Comparison of ENCODE assay signal across 8 cellular contexts in the genomic region with DNA sequence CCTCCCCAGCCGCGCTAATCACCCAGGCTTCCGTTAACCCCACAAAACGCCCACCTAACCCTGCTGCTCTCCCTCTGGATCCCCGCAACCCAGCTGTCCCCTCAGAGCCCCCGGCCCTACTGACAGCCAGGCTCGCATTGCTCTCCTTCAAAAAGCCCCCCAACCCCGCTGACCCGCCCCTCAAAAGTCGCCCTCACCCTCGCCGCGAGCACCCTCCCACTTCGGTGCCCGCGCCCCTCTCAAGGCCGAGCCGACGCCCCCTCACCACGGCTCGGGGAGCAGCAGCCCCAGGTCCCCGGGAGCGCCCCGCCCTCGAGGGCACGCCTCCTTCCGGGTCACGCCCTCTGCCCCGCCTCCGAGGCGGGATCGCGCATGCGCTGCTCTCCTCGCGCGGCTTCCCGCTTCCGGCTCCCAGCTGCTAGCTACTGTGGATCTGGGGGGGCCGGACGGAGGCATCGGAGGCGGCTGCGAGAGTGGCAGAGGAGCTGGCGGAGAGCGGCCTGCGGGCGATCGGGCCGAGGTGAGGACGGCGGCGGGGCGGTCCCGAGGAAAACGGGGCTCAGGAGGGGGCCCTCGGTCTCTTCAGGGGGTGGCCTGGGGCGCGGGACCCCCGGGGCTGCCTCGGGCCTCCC. TPM values are rescaled to one million over a fixed set of nuclear protein-coding genes. Genes with fewer than 3 reads are reported as not detected.
A peak's percentile ranks its signal among the peaks of the same experiment; 100 is the strongest.
DNase-seq lines count a peak whose midpoint lies in the region; ATAC-seq and TF ChIP-seq lines count a peak whose summit lies in the region.

No MANE protein-coding gene starts in this region.

- intact Hi-C loops in PC-3 (cut with micrococcal nuclease): loop anchor here (5.0 to 10.0 kb wide), 2 partner anchors 43 to 110 kb away; no protein-coding TSS in a partner anchor
- intact Hi-C loops in esophagus muscularis mucosa (cut with DNase I): loop anchor here (5.0 kb wide), 1 partner anchor 122 kb away; a partner anchor contains a TSS

- TF ChIP-seq CTCF in PC-3 (conservative IDR thresholded peaks at IDR 0.05; ENCODE audit: low read depth, low read length): 0 out of 2 replicates have a peak, but pooled peaks have one; percentile 18
- TF ChIP-seq CTCF in esophagus muscularis mucosa (IDR thresholded peaks at IDR 0.05): peak in 1 of 3 experiments; percentile 8

- H3K36me3 ChIP-seq in PC-3 (ENCODE audit: low read depth, low read length): no peaks in the 10 kb centered on the region
- H3K36me3 ChIP-seq in esophagus muscularis mucosa: peaks cover 0 to 5% (median 2%) of the 10 kb centered on the region in 4 donors
- H3K36me3 ChIP-seq in muscle layer of duodenum (ENCODE audit: control insufficient read depth in 1 of 2, insufficient read depth in 2 of 2, low read length in 2 of 2): no peaks in the 10 kb centered on the region

- H3F3A ChIP-seq in PC-3 (ENCODE audit: low read length, unreplicated experiment): peaks cover 9% of the 10 kb centered on the region

- 2% methylated on average over 19 of the region's 61 CpGs for WGBS in esophagus muscularis mucosa

- H4K20me1 ChIP-seq in PC-3 (ENCODE audit: low read length): peaks cover 10% of the 10 kb centered on the region; the same call in 1 of the 2 replicates

- H3K27me3 Mint-ChIP-seq in activated T-cell treated with anti-CD3 and anti-CD28 coated beads, Interleukin-2, amount 50 U/mL, for 72 hours (ENCODE audit: low read depth): no peaks in the 10 kb centered on the region

- peak overlapping the region; percentile 96 for H3K27ac Mint-ChIP-seq in activated T-cell treated with anti-CD3 and anti-CD28 coated beads, Interleukin-2, amount 50 U/mL, for 72 hours

- no peak for TF ChIP-seq EP300 in esophagus muscularis mucosa (IDR thresholded peaks at IDR 0.05)

- H3K4me1 ChIP-seq in PC-3 (ENCODE audit: insufficient read depth, low read length) (peaks cover 54% of the 10 kb centered on the region), esophagus muscularis mucosa (peaks cover 13 to 45% (median 41%) of the 10 kb centered on the region in 4 donors), muscle layer of duodenum (ENCODE audit: control insufficient read depth in 1 of 2, insufficient read depth in 2 of 2, low read length in 2 of 2) (peaks cover 4 to 38% of the 10 kb centered on the region in 2 donors)

- DNase-seq in Caki2 (ENCODE audit: low read depth) (peak; percentile 72), PC-3 (peak; percentile 96), esophagus muscularis mucosa (ENCODE audit: extremely low spot score) (peak; percentile 94)
- DNase-seq in Jurkat, Clone E6-1 (ENCODE audit: low read depth, low spot score): peak; percentile 82
- peak; percentile 90 to 98 for DNase-seq in activated T-cell treated with anti-CD3 and anti-CD28 coated beads, Interleukin-2, amount 50 U/mL, for 72 hours
- peak; percentile 94 for DNase-seq in stimulated activated CD8-positive, alpha-beta memory T cell treated with anti-CD3 and anti-CD28 coated beads, Interleukin-4, amount 100 ng/mL, for 48 hours

- CTCF ChIA-PET in PC-3 (lab: Charles Lee): no interaction called here

- H3K9me3 ChIP-seq in PC-3 (ENCODE audit: low read length) (no peaks in the 10 kb centered on the region), esophagus muscularis mucosa (no peaks in the 10 kb centered on the region), muscle layer of duodenum (ENCODE audit: control insufficient read depth in 1 of 2, low read length in 2 of 2) (no peaks in the 10 kb centered on the region)

- H3K4me3 Mint-ChIP-seq in activated T-cell treated with anti-CD3 and anti-CD28 coated beads, Interleukin-2, amount 50 U/mL, for 72 hours: peak overlapping the region; percentile 92 to 97

- TF ChIP-seq POLR2A in esophagus muscularis mucosa (IDR thresholded peaks at IDR 0.05; ENCODE audit: low read depth): no peak

- H3K4me1 Mint-ChIP-seq in activated T-cell treated with anti-CD3 and anti-CD28 coated beads, Interleukin-2, amount 50 U/mL, for 72 hours (ENCODE audit: low read depth): peaks cover 40% of the 10 kb centered on the region

- no peaks in the 10 kb centered on the region for H3K9me3 Mint-ChIP-seq in activated T-cell treated with anti-CD3 and anti-CD28 coated beads, Interleukin-2, amount 50 U/mL, for 72 hours

- ATAC-seq in GM21526 (IDR thresholded peaks at IDR 0.05; ENCODE audit: low FRiP score, unreplicated experiment) (peak; percentile 54), PC-3 (peak; percentile 35)
- ATAC-seq in activated T-cell treated with anti-CD3 and anti-CD28 coated beads, Interleukin-2, amount 50 U/mL, for 72 hours (replicated peaks in 1 of 2): peak; percentile 91 to 95

- in situ Hi-C loops in Caki2 (cut with HindIII; ENCODE audit: low pct_unique_long_range_greater_than_20kb, low sequenced_read_pairs): no loop called here

- H3K36me3 Mint-ChIP-seq in activated T-cell treated with anti-CD3 and anti-CD28 coated beads, Interleukin-2, amount 50 U/mL, for 72 hours (ENCODE audit: insufficient read depth in 2 of 2): peaks cover 0 to 3% of the 10 kb centered on the region in 2 donors

- peak overlapping the region; percentile 99 for H3K4me2 ChIP-seq in PC-3 (ENCODE audit: low read length)

- BruUV-seq in PC-3 (replicated peaks; lab: Mats Ljungman, UMichigan): no TSS peak

- H3K27me3 ChIP-seq in PC-3 (ENCODE audit: low read length) (no peaks in the 10 kb centered on the region), esophagus muscularis mucosa (no peaks in the 10 kb centered on the region), muscle layer of duodenum (ENCODE audit: low read depth, low read length) (no peaks in the 10 kb centered on the region)

- no peaks in the 10 kb centered on the region for H3K9me2 ChIP-seq in PC-3 (replicated peaks; ENCODE audit: low read length)

- peak overlapping the region; percentile 92 for H3K9ac ChIP-seq in PC-3 (ENCODE audit: low read length)

- H3K27ac ChIP-seq in PC-3 (ENCODE audit: low read length) (peak overlapping the region; percentile 13), esophagus muscularis mucosa (replicated peaks in 1 of 4) (peak overlapping the region; percentile 76 to 88 (median 82)), muscle layer of duodenum (ENCODE audit: low read length) (peak overlapping the region; percentile 31)

- peak overlapping the region; percentile 74 for H2AFZ ChIP-seq in PC-3 (ENCODE audit: low read length)

- peaks cover 56% of the 10 kb centered on the region for H3K79me2 ChIP-seq in PC-3 (ENCODE audit: low read length)

- H3K4me3 ChIP-seq in Jurkat, Clone E6-1 (ENCODE audit: low read length): peak overlapping the region; percentile 82
- H3K4me3 ChIP-seq in PC-3 (ENCODE audit: low read length): peak overlapping the region; percentile 84
- H3K4me3 ChIP-seq in esophagus muscularis mucosa: peak overlapping the region; percentile 73 to 100 (median 94)
- peak overlapping the region; percentile 82 to 95 for H3K4me3 ChIP-seq in muscle layer of duodenum (ENCODE audit: low read depth in 1 of 2, low read length in 2 of 2)

- POLR2A ChIA-PET in PC-3 (lab: Charles Lee; ENCODE audit: unreplicated experiment): interaction anchor here (0.6 to 0.7 kb wide), 2 partner anchors 260 to 525 kb away, joined by 4 to 7 read pairs; no protein-coding TSS in a partner anchor

RNA-seq across cellular contexts. Expression of a gene that starts 46.1 kb away (rescaled TPM):
- 14.7 and 28.1 TPM in 2 replicates for total RNA-seq in Caki2 (2014; rRNA removed; shearing (Covaris generic); ENCODE audit: low replicate concordance)
- polyA plus RNA-seq in Jurkat, Clone E6-1 (2012; ENCODE audit: insufficient read depth, insufficient read length): 21.6 TPM
- 65.1 and 66.8 TPM in 2 replicates for total RNA-seq in PC-3 (2014; rRNA removed)
- total RNA-seq in activated T-cell treated with anti-CD3 and anti-CD28 coated beads, Interleukin-2, amount 50 U/mL, for 72 hours: 10 to 100 TPM; 32.8 to 42.7 TPM
- 10 to 100 TPM; 25.0 to 40.3 (median 29.4) TPM for total RNA-seq in esophagus muscularis mucosa

Comparison
In these comparisons a context has a peak if more than half of its experiments do, and no peak if none do; other contexts are left out.
1. Peak in every context shown above with its lines: DNase-seq, ATAC-seq, H3K4me3 ChIP-seq and H3K27ac ChIP-seq.
2. ATAC-seq: peak in every context shown above with its lines; median percentile 93 in activated T-cell treated with anti-CD3 and anti-CD28 coated beads, Interleukin-2, amount 50 U/mL, for 72 hours; 54 in GM21526; 35 in PC-3.
3. H3K27ac ChIP-seq: peak in every context shown above with its lines; median percentile 82 in esophagus muscularis mucosa; 31 in muscle layer of duodenum; 13 in PC-3.